17 cellular contexts compared by ENCODE assay signal in the genomic region with DNA sequence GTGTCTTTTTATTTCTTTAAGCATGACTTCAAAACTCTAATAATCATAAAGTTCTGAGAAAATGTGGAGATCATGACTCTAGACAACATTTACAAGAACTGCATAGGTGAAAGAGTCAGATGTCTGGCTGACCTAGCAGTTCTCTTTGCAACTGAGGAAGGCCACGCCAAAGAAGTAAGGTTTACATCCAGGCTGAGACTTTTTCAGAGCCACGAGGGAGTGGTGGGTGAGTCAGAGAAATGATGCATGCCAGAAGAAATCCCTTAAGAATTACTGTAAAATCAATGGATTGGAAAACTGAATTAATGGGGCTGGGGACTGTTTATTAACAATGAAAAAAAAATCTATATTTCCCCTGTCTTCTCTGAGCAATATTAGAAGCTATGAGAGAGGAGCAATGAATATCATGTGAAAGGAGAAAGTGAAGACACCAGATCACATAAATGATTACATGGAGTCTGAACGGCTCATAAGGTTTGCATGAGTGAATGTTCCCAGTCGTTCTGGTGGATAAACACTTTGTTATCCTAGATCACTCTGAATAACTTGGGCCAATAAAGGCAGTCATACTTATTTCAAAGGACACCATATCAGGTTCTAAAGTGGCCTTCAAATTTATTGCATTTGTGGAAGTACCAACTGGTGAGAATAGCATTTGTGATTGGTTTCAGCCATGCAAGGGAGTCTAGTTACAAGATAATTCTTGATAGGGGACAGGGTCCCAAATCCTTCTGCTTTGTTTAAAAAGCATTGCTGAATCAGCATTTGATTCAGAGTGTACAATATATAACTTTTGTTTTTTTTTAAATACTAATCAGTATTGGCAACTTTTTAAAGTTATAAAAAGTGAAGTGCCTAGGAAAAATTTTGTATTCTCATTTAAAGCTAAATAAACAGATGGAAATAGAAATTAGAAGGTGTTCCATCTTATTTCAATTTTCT.
DNase-seq lines count a peak whose midpoint lies in the region; ATAC-seq and TF ChIP-seq lines count a peak whose summit lies in the region.
"Had no signal": no experiment of that assay in that cellular context is flagged by ENCODE, and none has a peak within 500 bp of the region (broad histone marks: within the 10 kb centered on the region; RNA-seq: fewer than 3 reads in every experiment).

No MANE protein-coding gene starts in this region.

- DNase-seq in AG08396 (ENCODE audit: low spot score) (peak; percentile 38), HEK293T (ENCODE audit: extremely low spot score) (peak; percentile 9), astrocyte of the hippocampus (ENCODE audit: low read depth, low spot score) (peak; percentile 58), iris pigment epithelial cell (ENCODE audit: low read depth) (peak; percentile 61), CD14-positive monocyte (ENCODE audit: low spot score) (no peak), NCI-H1417 treated with DMSO at 0.1 percent for 48 hours (lab: John Stamatoyannopoulos, UW) (no peak)
- DNase-seq: activated CD4-positive, CD25-positive, alpha-beta regulatory T cell treated with anti-CD3 and anti-CD28 coated beads, Interleukin-2, amount 50 U/mL, for 72 hours; activated CD8-positive, alpha-beta memory T cell treated with anti-CD3 and anti-CD28 coated beads, Interleukin-2, amount 50 U/mL, for 4 hours; esophagus squamous epithelium; left ventricle myocardium superior; NCI-H774; pancreas; RPMI8226; T-helper 17 cell had no signal

- ATAC-seq in GM21381 (IDR thresholded peaks at IDR 0.05; ENCODE audit: unreplicated experiment) (no peak), HG02678 (IDR thresholded peaks at IDR 0.05; ENCODE audit: unreplicated experiment) (no peak)
- ATAC-seq: left ventricle myocardium superior, pancreas, T-helper 17 cell had no signal

- no peaks in the 10 kb centered on the region for H3K36me3 Mint-ChIP-seq in CD14-positive monocyte

- peaks cover 0 to 3% (median 0%) of the 10 kb centered on the region in 7 donors for H3K9me3 Mint-ChIP-seq in CD14-positive monocyte
- H3K9me3 Mint-ChIP-seq: stimulated activated naive CD8-positive, alpha-beta T cell treated with anti-CD3 and anti-CD28 coated beads, Interleukin-15, Interleukin-2, amounts not matched to agents 100 ng/mL and 50 ng/mL, for 24 hours had no signal

- H3K4me1 Mint-ChIP-seq in CD14-positive monocyte, result no peaks in the 10 kb centered on the region
- H3K4me1 Mint-ChIP-seq: T-helper 17 cell had no signal

- intact Hi-C loops in CD14-positive monocyte (cut with micrococcal nuclease), result no loop called here

- CTCF ChIA-PET in HEK293T (lab: Yijun Ruan, JAX), result interaction anchor here (0.5 to 0.7 kb wide), 2 partner anchors 8 to 17 kb away, joined by 3 to 5 read pairs; no protein-coding TSS in a partner anchor

- no peak overlapping the region for H3K27ac Mint-ChIP-seq in CD14-positive monocyte
- H3K27ac Mint-ChIP-seq: stimulated activated naive CD8-positive, alpha-beta T cell treated with anti-CD3 and anti-CD28 coated beads, Interleukin-15, Interleukin-2, amounts not matched to agents 100 ng/mL and 50 ng/mL, for 24 hours; T-helper 17 cell had no signal

- H3K4me3 Mint-ChIP-seq in CD14-positive monocyte, result no peak overlapping the region
- H3K4me3 Mint-ChIP-seq: stimulated activated naive CD8-positive, alpha-beta T cell treated with anti-CD3 and anti-CD28 coated beads, Interleukin-15, Interleukin-2, amounts not matched to agents 100 ng/mL and 50 ng/mL, for 24 hours; T-helper 17 cell had no signal

- POLR2A ChIA-PET in HEK293T (lab: Yijun Ruan, JAX), result no interaction called here

- no peak for TF ChIP-seq CTCF in CD14-positive monocyte (IDR thresholded peaks at IDR 0.05)

- H3K27me3 Mint-ChIP-seq in CD14-positive monocyte (ENCODE audit: low read depth in 3 of 3), result peaks cover 0 to 4% (median 0%) of the 10 kb centered on the region in 3 donors

TF ChIP-seq in HEK293T, 16 proteins besides CTCF, POLR2A, EP300 and RAD21:
- peak; percentile 53; the same call in 1 of the 2 replicates for TF ChIP-seq ARNT (IDR thresholded peaks at IDR 0.05)
- TF ChIP-seq ZNF384 (IDR thresholded peaks at IDR 0.05), result no peak

Comparison
In these comparisons a context has a peak if more than half of its experiments do, and no peak if none do; other contexts are left out.
1. DNase-seq: peak in AG08396 (single experiment), HEK293T (single experiment), astrocyte of the hippocampus (single experiment) and iris pigment epithelial cell (single experiment); none in CD14-positive monocyte (single experiment) and NCI-H1417 treated with DMSO at 0.1 percent for 48 hours (single experiment).